ENCODE assay signal across 21 cellular contexts in genomic region chr20:51886341-51886740, GRCh38.
"Had no signal": no experiment of that assay in that cellular context is flagged by ENCODE, and none has a peak within 500 bp of the region (broad histone marks: within the 10 kb centered on the region; RNA-seq: fewer than 3 reads in every experiment).

No MANE protein-coding gene starts in this region.

- H3K9me3 Mint-ChIP-seq: naive thymus-derived CD8-positive, alpha-beta T cell; type B pancreatic cell had no signal

- H3K4me3 ChIP-seq: dorsolateral prefrontal cortex, gastrocnemius medialis, heart right ventricle, mucosa of descending colon, pancreas, smooth muscle cell, suprapubic skin, thyroid gland had no signal

- FAIRE-seq: pancreas, urothelium cell line had no signal

- H3K4me2 ChIP-seq: smooth muscle cell had no signal

- H3K27me3 ChIP-seq: gastrocnemius medialis, pancreas, suprapubic skin, thyroid gland had no signal

- H3K4me3 Mint-ChIP-seq: naive thymus-derived CD8-positive, alpha-beta T cell; type B pancreatic cell had no signal

- H3K27ac Mint-ChIP-seq: naive thymus-derived CD8-positive, alpha-beta T cell; progenitor cell of endocrine pancreas; type B pancreatic cell had no signal

- H3K36me3 Mint-ChIP-seq: naive thymus-derived CD8-positive, alpha-beta T cell; type B pancreatic cell had no signal

- DNase-seq: cortex of kidney; dorsolateral prefrontal cortex; effector CD8-positive, alpha-beta T cell; gastrocnemius medialis; heart right ventricle; islet precursor cell; mammary epithelial cell; mucosa of descending colon; naive thymus-derived CD8-positive, alpha-beta T cell; nucleus accumbens; pancreas; right cardiac atrium; stimulated activated CD4-positive, alpha-beta T cell treated with anti-CD3 and anti-CD28 coated beads, Interleukin-2, amount 100 ng/mL, for 48 hours; stimulated activated naive CD8-positive, alpha-beta T cell treated with anti-CD3 and anti-CD28 coated beads, Interleukin-15, Interleukin-2, amounts not matched to agents 100 U/mL and 50 U/mL, for 24 hours; thyroid gland had no signal

- ATAC-seq: gastrocnemius medialis; heart right ventricle; left lobe of liver; mucosa of descending colon; naive thymus-derived CD8-positive, alpha-beta T cell; pancreas; right cardiac atrium; stimulated activated naive CD8-positive, alpha-beta T cell treated with anti-CD3 and anti-CD28 coated beads, Interleukin-15, Interleukin-2, amounts not matched to agents 100 U/mL and 50 U/mL, for 24 hours had no signal

- H3K36me3 ChIP-seq: gastrocnemius medialis, heart right ventricle, pancreas, suprapubic skin, thyroid gland had no signal

- H3K27me3 Mint-ChIP-seq: progenitor cell of endocrine pancreas had no signal

- H3K27ac ChIP-seq: dorsolateral prefrontal cortex, gastrocnemius medialis, heart right ventricle, pancreas, suprapubic skin, thyroid gland had no signal

- H3K9me3 ChIP-seq: gastrocnemius medialis, heart right ventricle, mucosa of descending colon, pancreas, suprapubic skin, thyroid gland had no signal

- H3K4me1 Mint-ChIP-seq: naive thymus-derived CD8-positive, alpha-beta T cell had no signal

- H3K4me1 ChIP-seq: gastrocnemius medialis, heart right ventricle, pancreas, suprapubic skin, thyroid gland had no signal
